14 cellular contexts compared by ENCODE assay signal in the genomic region with DNA sequence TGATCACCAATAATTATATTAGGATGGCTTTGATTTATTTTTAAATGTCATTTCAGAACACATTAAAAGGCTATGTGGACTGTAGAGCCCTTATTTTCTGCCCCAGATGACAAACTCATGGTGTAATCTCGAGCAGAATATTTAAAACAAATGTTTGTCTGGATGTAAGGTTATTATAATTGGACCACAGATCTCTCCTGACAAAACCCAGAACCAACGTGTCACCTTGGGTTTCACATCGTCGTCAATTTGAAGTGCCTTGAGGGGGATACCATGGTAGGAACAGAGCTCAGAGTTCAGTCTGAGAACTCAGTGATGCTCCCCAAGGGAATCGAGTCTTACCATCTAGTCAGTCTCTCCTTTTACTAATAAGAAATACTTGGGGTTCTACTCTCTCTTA.
"Had no signal": no experiment of that assay in that cellular context is flagged by ENCODE, and none has a peak within 500 bp of the region (broad histone marks: within the 10 kb centered on the region; RNA-seq: fewer than 3 reads in every experiment).

No MANE protein-coding gene starts in this region.

- H3K9me3 Mint-ChIP-seq: activated naive CD8-positive, alpha-beta T cell treated with anti-CD3 and anti-CD28 coated beads, Interleukin-2, amount 10 ng/mL, durations not matched to agents 7 days and 5 days; memory B cell; natural killer cell; stimulated activated memory B cell treated with anti-CD40 and anti-IgM and Interleukin-4, amounts not matched to agents 10 μg/mL and 1 μg/mL and 100 μg/mL, for 72 hours; T-cell had no signal

- H3K36me3 ChIP-seq: sigmoid colon, thyroid gland, uterus had no signal

- DNase-seq: activated naive CD4-positive, alpha-beta T cell; activated naive CD8-positive, alpha-beta T cell treated with anti-CD3 and anti-CD28 coated beads, Interleukin-2, amount 10 ng/mL, durations not matched to agents 7 days and 5 days; activated T-cell treated with anti-CD3 and anti-CD28 coated beads for 4 hours; erythroblast; kidney; left ventricle myocardium superior; natural killer cell; sigmoid colon; T-cell; T-helper 9 cell; thyroid gland; uterus had no signal

- H3K4me3 ChIP-seq: sigmoid colon, thyroid gland, uterus had no signal

- H3K36me3 Mint-ChIP-seq: activated naive CD8-positive, alpha-beta T cell treated with anti-CD3 and anti-CD28 coated beads, Interleukin-2, amount 10 ng/mL, durations not matched to agents 7 days and 5 days; memory B cell; natural killer cell; stimulated activated memory B cell treated with anti-CD40 and anti-IgM and Interleukin-4, amounts not matched to agents 10 μg/mL and 1 μg/mL and 100 μg/mL, for 72 hours; T-cell had no signal

- H3K4me1 Mint-ChIP-seq: activated naive CD8-positive, alpha-beta T cell treated with anti-CD3 and anti-CD28 coated beads, Interleukin-2, amount 10 ng/mL, durations not matched to agents 7 days and 5 days had no signal

- ATAC-seq: left ventricle myocardium superior; natural killer cell; stimulated activated memory B cell treated with anti-CD40 and anti-IgM and Interleukin-4, amounts not matched to agents 10 μg/mL and 1 μg/mL and 100 μg/mL, for 72 hours; T-cell had no signal

- H3K9me3 ChIP-seq: sigmoid colon, thyroid gland, uterus had no signal

- H3K4me1 ChIP-seq: uterus had no signal

- H3K27ac Mint-ChIP-seq: activated naive CD8-positive, alpha-beta T cell treated with anti-CD3 and anti-CD28 coated beads, Interleukin-2, amount 10 ng/mL, durations not matched to agents 7 days and 5 days; memory B cell; natural killer cell; stimulated activated memory B cell treated with anti-CD40 and anti-IgM and Interleukin-4, amounts not matched to agents 10 μg/mL and 1 μg/mL and 100 μg/mL, for 72 hours; T-cell had no signal

- H3K27me3 ChIP-seq: sigmoid colon, thyroid gland, uterus had no signal

- H3K27ac ChIP-seq: sigmoid colon, thyroid gland, uterus had no signal

- H3K4me3 Mint-ChIP-seq: activated naive CD8-positive, alpha-beta T cell treated with anti-CD3 and anti-CD28 coated beads, Interleukin-2, amount 10 ng/mL, durations not matched to agents 7 days and 5 days; memory B cell; natural killer cell; stimulated activated memory B cell treated with anti-CD40 and anti-IgM and Interleukin-4, amounts not matched to agents 10 μg/mL and 1 μg/mL and 100 μg/mL, for 72 hours; T-cell had no signal
